In genomic region chr1:33080885-33081553, GRCh38 we compare ENCODE assay signal across 8 cellular contexts. TPM values are rescaled to one million over a fixed set of nuclear protein-coding genes. Genes with fewer than 3 reads are reported as not detected.
DNase-seq lines count a peak whose midpoint lies in the region; ATAC-seq and TF ChIP-seq lines count a peak whose summit lies in the region.

Gene AZIN2, plus strand, starts transcription at chr1:33081153. Its CDS starts 1,097 bp downstream, at chr1:33082250.

- DNase-seq in NCI-H187 (lab: John Stamatoyannopoulos, UW) (peak; percentile 88 to 91), T1000 (lab: John Stamatoyannopoulos, UW) (peak; percentile 91), astrocyte of the spinal cord (ENCODE audit: low read depth, low spot score) (peak; percentile 94), hippocampal formation (lab: John Stamatoyannopoulos, UW) (peak; percentile 96), renal cortical epithelial cell (ENCODE audit: low read depth) (peak; percentile 87), aorta (peak; percentile 98 to 100)

- H3K9me3 ChIP-seq in aorta (ENCODE audit: control insufficient read depth, low read length), result no peaks in the 10 kb centered on the region

- intact Hi-C loops in aorta (cut with DNase I), result loop anchor here (5.0 to 10.0 kb wide), 5 partner anchors 146 to 379 kb away; partner anchors contain the start of gene SYNC (in 2 of the 2)

- no peaks in the 10 kb centered on the region for H3K27me3 ChIP-seq in aorta (ENCODE audit: control insufficient read depth in 1 of 2, insufficient read depth in 2 of 2, low read length in 1 of 2)

- H3K36me3 ChIP-seq in aorta (ENCODE audit: control insufficient read depth in 1 of 2, insufficient read depth in 2 of 2, low read length in 1 of 2), result no peaks in the 10 kb centered on the region

- WGBS in aorta, 2 donors, result 0 to 1% methylated on average over 47 to 52 of the region's 52 CpGs

- no peak within 1 kb of the TSS for H3K27ac ChIP-seq in aorta (ENCODE audit: low read depth in 1 of 2, low read length in 2 of 2)

- H3K4me3 ChIP-seq in astrocyte of the spinal cord (ENCODE audit: low read depth, low read length), result peak within 1 kb of the TSS; percentile 84
- H3K4me3 ChIP-seq in aorta (ENCODE audit: low read length in 2 of 2), result peak within 1 kb of the TSS; percentile 46 to 51

- in situ Hi-C loops in astrocyte of the spinal cord (cut with HindIII; ENCODE audit: low sequenced_read_pairs), result no loop called here

- TF ChIP-seq CTCF in astrocyte of the spinal cord (IDR thresholded peaks at IDR 0.05; ENCODE audit: low read depth, low read length), result no peak

- peak; percentile 96 for ATAC-seq in GM18502 (IDR thresholded peaks at IDR 0.05; ENCODE audit: poor library complexity, unreplicated experiment)
- peak; percentile 97 for ATAC-seq in HG02938 (IDR thresholded peaks at IDR 0.05; ENCODE audit: unreplicated experiment)
- peak; percentile 98 for ATAC-seq in aorta (ENCODE audit: low FRiP score)

- no peaks in the 10 kb centered on the region for H3K4me1 ChIP-seq in aorta (ENCODE audit: control insufficient read depth in 1 of 2, insufficient read depth in 2 of 2, low read length in 2 of 2)

RNA-seq across cellular contexts. Expression of gene AZIN2, which starts in this region (rescaled TPM):
- 3.5 and 5.1 TPM in 2 replicates for total RNA-seq in renal cortical epithelial cell
- 10 to 100 TPM in 1 of 2 donors, 1 to 10 TPM in 1; 3.9 to 14.4 TPM for total RNA-seq in aorta
- polyA plus RNA-seq in aorta, result 1 to 10 TPM; 1.5 to 2.5 TPM
